In genomic region chr6:150076196-150076893, GRCh38 we compare ENCODE assay signal across 12 cellular contexts. TPM values are rescaled to one million over a fixed set of nuclear protein-coding genes. Genes with fewer than 3 reads are reported as not detected.
DNase-seq lines count a peak whose midpoint lies in the region; ATAC-seq and TF ChIP-seq lines count a peak whose summit lies in the region.
"Had no signal": no experiment of that assay in that cellular context is flagged by ENCODE, and none has a peak within 500 bp of the region (broad histone marks: within the 10 kb centered on the region; RNA-seq: fewer than 3 reads in every experiment).

No MANE protein-coding gene starts in this region.

- H4K20me1 ChIP-seq in neural progenitor cell (ENCODE audit: low read depth): no peaks in the 10 kb centered on the region

- H3K9ac ChIP-seq in neural progenitor cell: no peak overlapping the region

- DNase-seq in ELR (ENCODE audit: low read depth) (peak; percentile 15), NAMALWA (ENCODE audit: low spot score) (peak; percentile 20), choroid plexus epithelial cell (ENCODE audit: low read depth) (peak; percentile 29), neural progenitor cell (ENCODE audit: low spot score) (peak; percentile 53), NCI-H1105 treated with DMSO at 0.1 percent for 48 hours (lab: John Stamatoyannopoulos, UW) (no peak), uterus (no peak), cerebellar nuclear complex (lab: John Stamatoyannopoulos, UW) (no peak)
- DNase-seq: NCI-H1105, NCI-H748 treated with DMSO at 0.1 percent for 48 hours had no signal

- H3K4me3 Mint-ChIP-seq in neural progenitor cell: no peak overlapping the region

- H3K36me3 ChIP-seq in neural progenitor cell (no peaks in the 10 kb centered on the region), uterus (no peaks in the 10 kb centered on the region)

- no peak overlapping the region for H3K4me2 ChIP-seq in neural progenitor cell

- peaks cover 4% of the 10 kb centered on the region for H3K9me3 Mint-ChIP-seq in neural progenitor cell
- H3K9me3 Mint-ChIP-seq: naive thymus-derived CD8-positive, alpha-beta T cell had no signal

- no peaks in the 10 kb centered on the region for H3K27me3 ChIP-seq in neural progenitor cell
- H3K27me3 ChIP-seq in uterus: no peaks in the 10 kb centered on the region

- no peaks in the 10 kb centered on the region for H3F3A ChIP-seq in neural progenitor cell (ENCODE audit: low read depth)

- H3K27ac ChIP-seq in neural progenitor cell (no peak overlapping the region), uterus (no peak overlapping the region)
- H3K27ac ChIP-seq: epithelial cell of prostate had no signal

- no peak for ATAC-seq in GM19328 (IDR thresholded peaks at IDR 0.05; ENCODE audit: unreplicated experiment)
- ATAC-seq: naive thymus-derived CD8-positive, alpha-beta T cell had no signal

- H3K27ac Mint-ChIP-seq in neural progenitor cell: no peak overlapping the region
- H3K27ac Mint-ChIP-seq: naive thymus-derived CD8-positive, alpha-beta T cell had no signal

- H3K4me1 ChIP-seq in neural progenitor cell: no peaks in the 10 kb centered on the region
- H3K4me1 ChIP-seq in uterus: no peaks in the 10 kb centered on the region

- H2AFZ ChIP-seq in neural progenitor cell (replicated peaks): peak overlapping the region; percentile 69

- no peaks in the 10 kb centered on the region for H3K36me3 Mint-ChIP-seq in neural progenitor cell
- H3K36me3 Mint-ChIP-seq: naive thymus-derived CD8-positive, alpha-beta T cell had no signal

- TF ChIP-seq CTCF in choroid plexus epithelial cell (conservative IDR thresholded peaks at IDR 0.05; ENCODE audit: low read depth, low read length) (peak; percentile 44), neural progenitor cell (IDR thresholded peaks at IDR 0.05) (peak; percentile 37), uterus (IDR thresholded peaks at IDR 0.05) (no peak)

- intact Hi-C loops in uterus (cut with DNase I; ENCODE audit: low total_unique reads): no loop called here

- TF ChIP-seq POLR2A in uterus (IDR thresholded peaks at IDR 0.05): no peak

- no peaks in the 10 kb centered on the region for H3K79me2 ChIP-seq in neural progenitor cell (ENCODE audit: low read depth)

- no peaks in the 10 kb centered on the region for H3K9me3 ChIP-seq in neural progenitor cell (ENCODE audit: low read depth)
- no peaks in the 10 kb centered on the region for H3K9me3 ChIP-seq in uterus

- peaks cover 21% of the 10 kb centered on the region for H3K4me1 Mint-ChIP-seq in neural progenitor cell

- H3K27me3 Mint-ChIP-seq in neural progenitor cell (ENCODE audit: insufficient read depth, low read depth): peaks cover 5% of the 10 kb centered on the region

- H3K4me3 ChIP-seq in choroid plexus epithelial cell (ENCODE audit: low read depth, low read length): no peak overlapping the region
- H3K4me3 ChIP-seq in neural progenitor cell: no peak overlapping the region
- H3K4me3 ChIP-seq in uterus: no peak overlapping the region

RNA-seq across cellular contexts. Expression of gene ULBP3, which starts 7.4 kb away (rescaled TPM):
- total RNA-seq in neural progenitor cell (ENCODE audit: low replicate concordance) (3.9 and 7.1 TPM in 2 replicates), uterus (1 to 10 TPM in 1 of 4 donors, under 1 TPM in 1, not detected in 2; 0.61 to 2.9 TPM)

RNA-seq across cellular contexts. Expression of gene RAET1L, which starts 51.0 kb away (rescaled TPM):
- total RNA-seq in neural progenitor cell (ENCODE audit: low replicate concordance) (not detected in 2 replicates), uterus (not detected)
- total RNA-seq: naive thymus-derived CD8-positive, alpha-beta T cell had no signal

Comparison
In these comparisons a context has a peak if more than half of its experiments do, and no peak if none do; other contexts are left out.
1. DNase-seq: peak in ELR (single experiment), NAMALWA (single experiment), choroid plexus epithelial cell (single experiment) and neural progenitor cell (single experiment); none in NCI-H1105 treated with DMSO at 0.1 percent for 48 hours (single experiment), uterus (0 of 2) and cerebellar nuclear complex (0 of 2).
2. CTCF ChIP-seq: peak in choroid plexus epithelial cell (single experiment) and neural progenitor cell (single experiment); none in uterus (0 of 4).